8 cellular contexts compared by ENCODE assay signal in genomic region chr7:149662591-149663095, GRCh38.
DNase-seq lines count a peak whose midpoint lies in the region; ATAC-seq and TF ChIP-seq lines count a peak whose summit lies in the region.

No MANE protein-coding gene starts in this region.

- TF ChIP-seq EP300 in sigmoid colon (IDR thresholded peaks at IDR 0.05), result no peak

- TF ChIP-seq POLR2A in sigmoid colon (IDR thresholded peaks at IDR 0.05), result no peak

- peak overlapping the region in 1 of 7 donors; percentile 30 for H3K27ac Mint-ChIP-seq in CD14-positive monocyte

- H3K9me3 Mint-ChIP-seq in CD14-positive monocyte, result peaks cover 0 to 3% (median 0%) of the 10 kb centered on the region in 7 donors

- ATAC-seq in GM19023 (IDR thresholded peaks at IDR 0.05; ENCODE audit: unreplicated experiment) (peak; percentile 99), HG03432 (IDR thresholded peaks at IDR 0.05; ENCODE audit: unreplicated experiment) (peak; percentile 95), heart right ventricle (peak in 7 of 8 donors; percentile 67 to 93 (median 89)), HG03097 (IDR thresholded peaks at IDR 0.05; ENCODE audit: low FRiP score, unreplicated experiment) (no peak)

- WGBS in heart right ventricle, 2 donors, result 32 to 43% methylated on average over 5 of the region's 5 CpGs
- WGBS in sigmoid colon, 2 donors, result 24 to 53% methylated on average over 5 of the region's 5 CpGs

- no peak overlapping the region for H3K27ac ChIP-seq in heart right ventricle
- H3K27ac ChIP-seq in sigmoid colon, result peak overlapping the region; percentile 13 to 53 (median 32)

- no peaks in the 10 kb centered on the region for H3K4me1 Mint-ChIP-seq in CD14-positive monocyte

- H3K27me3 Mint-ChIP-seq in CD14-positive monocyte (ENCODE audit: low read depth in 3 of 3), result peaks cover 5 to 36% (median 26%) of the 10 kb centered on the region in 3 donors

- DNase-seq in CD14-positive monocyte (ENCODE audit: low spot score) (peak; percentile 67), SIG-M5 (lab: John Stamatoyannopoulos, UW) (peak; percentile 12), heart right ventricle (peak; percentile 46 to 49), sigmoid colon (peak; percentile 84)
- DNase-seq in activated naive CD4-positive, alpha-beta T cell (lab: John Stamatoyannopoulos, UW), result peak in 3 of 4 experiments; percentile 9 to 38 (median 27)

- no peak overlapping the region for H3K4me3 Mint-ChIP-seq in CD14-positive monocyte

- peaks cover 0 to 7% (median 0%) of the 10 kb centered on the region in 7 donors for H3K27me3 ChIP-seq in heart right ventricle
- H3K27me3 ChIP-seq in sigmoid colon, result no peaks in the 10 kb centered on the region

- H3K4me1 ChIP-seq in heart right ventricle (no peaks in the 10 kb centered on the region), sigmoid colon (peaks cover 0 to 4% (median 0%) of the 10 kb centered on the region in 4 donors)

- H3K36me3 ChIP-seq in heart right ventricle (no peaks in the 10 kb centered on the region), sigmoid colon (no peaks in the 10 kb centered on the region)

- H3K4me3 ChIP-seq in heart right ventricle (no peak overlapping the region), sigmoid colon (no peak overlapping the region)

- intact Hi-C loops in CD14-positive monocyte (cut with micrococcal nuclease), result loop anchor here (2.0 to 10.0 kb wide), 3 partner anchors 82 to 130 kb away; no protein-coding TSS in a partner anchor
- intact Hi-C loops in heart right ventricle (cut with DNase I), result loop anchor here in 2 of 10 donors (2.0 to 5.0 kb wide), 2 partner anchors 78 to 80 kb away; no protein-coding TSS in a partner anchor
- intact Hi-C loops in sigmoid colon (cut with DNase I), result loop anchor here (1.0 kb wide), 1 partner anchor 80 kb away; no protein-coding TSS in a partner anchor

- TF ChIP-seq CTCF in CD14-positive monocyte (IDR thresholded peaks at IDR 0.05) (peak; percentile 75), heart right ventricle (IDR thresholded peaks at IDR 0.05) (peak in 8 of 9 donors; percentile 26 to 61 (median 55)), sigmoid colon (IDR thresholded peaks at IDR 0.05) (peak in 3 of 4 experiments; percentile 34 to 52 (median 37))

- no peaks in the 10 kb centered on the region for H3K36me3 Mint-ChIP-seq in CD14-positive monocyte

- H3K9me3 ChIP-seq in heart right ventricle (peaks cover 0 to 10% (median 0%) of the 10 kb centered on the region in 11 donors), sigmoid colon (no peaks in the 10 kb centered on the region)

Comparison
In these comparisons a context has a peak if more than half of its experiments do, and no peak if none do; other contexts are left out.
1. DNase-seq: peak in every context shown above with its lines; median percentile 84 in sigmoid colon; 67 in CD14-positive monocyte; 48 in heart right ventricle; 27 in activated naive CD4-positive, alpha-beta T cell; 12 in SIG-M5.
2. H3K27ac ChIP-seq: peak in sigmoid colon (4 of 4); none in heart right ventricle (0 of 10).
3. Peak in every context shown above with its lines, with median percentiles within 50 percentile points of each other: CTCF ChIP-seq.